In genomic region chr15:82880704-82881103, GRCh38 we compare ENCODE assay signal across 21 cellular contexts.
DNase-seq lines count a peak whose midpoint lies in the region; ATAC-seq and TF ChIP-seq lines count a peak whose summit lies in the region.
"Had no signal": no experiment of that assay in that cellular context is flagged by ENCODE, and none has a peak within 500 bp of the region (broad histone marks: within the 10 kb centered on the region; RNA-seq: fewer than 3 reads in every experiment).

No MANE protein-coding gene starts in this region.

- WGBS in mesenchymal stem cell, result 74% methylated on average over 5 of the region's 6 CpGs
- WGBS in mammary epithelial cell (ENCODE audit: low coverage, missing lambda C conversion rate), result 84% methylated on average over 6 of the region's 6 CpGs

- no peak overlapping the region for H3K23ac ChIP-seq in mesenchymal stem cell (ENCODE audit: low read length in 2 of 2)

- no TSS peak for BruUV-seq in mammary epithelial cell (replicated peaks; lab: Mats Ljungman, UMichigan)

- no peaks in the 10 kb centered on the region for H3K36me3 ChIP-seq in RWPE2 (ENCODE audit: low read depth)
- H3K36me3 ChIP-seq in mesenchymal stem cell (ENCODE audit: control insufficient read depth in 1 of 2, insufficient read depth in 2 of 2, low read depth in 1 of 2, low read length in 2 of 2), result no peaks in the 10 kb centered on the region
- H3K36me3 ChIP-seq in skeletal muscle tissue (ENCODE audit: control insufficient read depth in 3 of 3, insufficient read depth in 3 of 3, low read length in 3 of 3), result no peaks in the 10 kb centered on the region
- no peaks in the 10 kb centered on the region for H3K36me3 ChIP-seq in vagina
- H3K36me3 ChIP-seq in mammary epithelial cell (ENCODE audit: insufficient read depth, low read length), result no peaks in the 10 kb centered on the region
- H3K36me3 ChIP-seq: SJSA1 had no signal

- H3K79me1 ChIP-seq in mesenchymal stem cell (replicated peaks; ENCODE audit: low read length, poor library complexity, severe bottlenecking), result no peaks in the 10 kb centered on the region

- no peak overlapping the region for H3K4ac ChIP-seq in mesenchymal stem cell (ENCODE audit: low read depth in 1 of 2, low read length in 2 of 2)

- TF ChIP-seq CTCF in RWPE2 (IDR thresholded peaks at IDR 0.05; ENCODE audit: poor library complexity, severe bottlenecking) (no peak), vagina (IDR thresholded peaks at IDR 0.05) (no peak), mammary epithelial cell (conservative IDR thresholded peaks at IDR 0.05 in 1 of 2, IDR thresholded peaks at IDR 0.05 in 1 of 2; ENCODE audit: extremely low read depth in 1 of 2, insufficient read depth in 1 of 2, low read depth in 1 of 2, low read length in 2 of 2) (no peak)

- H2BK120ac ChIP-seq in mesenchymal stem cell (ENCODE audit: low read depth, low read length), result no peak overlapping the region

- no peak overlapping the region for H3K14ac ChIP-seq in mesenchymal stem cell (ENCODE audit: low read length in 2 of 2)

- H3K9me3 ChIP-seq in RWPE2 (ENCODE audit: severe bottlenecking), result no peaks in the 10 kb centered on the region
- no peaks in the 10 kb centered on the region for H3K9me3 ChIP-seq in mesenchymal stem cell (ENCODE audit: control insufficient read depth, low read length)
- H3K9me3 ChIP-seq in skeletal muscle tissue (ENCODE audit: control insufficient read depth in 3 of 3, low read length in 3 of 3), result no peaks in the 10 kb centered on the region
- H3K9me3 ChIP-seq in vagina, result no peaks in the 10 kb centered on the region
- H3K9me3 ChIP-seq in mammary epithelial cell (replicated peaks; ENCODE audit: insufficient read depth, low read length), result no peaks in the 10 kb centered on the region
- H3K9me3 ChIP-seq: SJSA1 had no signal

- H3K4me1 ChIP-seq in RWPE2 (ENCODE audit: insufficient read depth, poor library complexity, severe bottlenecking) (no peaks in the 10 kb centered on the region), mesenchymal stem cell (ENCODE audit: control insufficient read depth, insufficient read depth, low read depth, low read length) (peaks cover 2% of the 10 kb centered on the region), skeletal muscle tissue (ENCODE audit: control insufficient read depth in 3 of 3, insufficient read depth in 3 of 3, low read length in 3 of 3) (peaks cover 20 to 35% (median 28%) of the 10 kb centered on the region in 3 donors), vagina (no peaks in the 10 kb centered on the region), mammary epithelial cell (ENCODE audit: insufficient read depth, low read length) (peaks cover 4% of the 10 kb centered on the region)
- H3K4me1 ChIP-seq: SJSA1 had no signal

- peak; percentile 40; the same call in 1 of the 3 replicates for ATAC-seq in RWPE2 (ENCODE audit: low read depth)
- no peak for ATAC-seq in HG02884 (IDR thresholded peaks at IDR 0.05; ENCODE audit: unreplicated experiment)

- H3K9ac ChIP-seq in mesenchymal stem cell (ENCODE audit: low read length) (no peak overlapping the region), skeletal muscle tissue (ENCODE audit: low read depth in 1 of 3, low read length in 3 of 3) (peak overlapping the region in 2 of 3 donors; percentile 33 to 50), mammary epithelial cell (ENCODE audit: insufficient read depth, low read length) (no peak overlapping the region)

- H3K18ac ChIP-seq in mesenchymal stem cell (ENCODE audit: low read depth in 1 of 2, low read length in 2 of 2), result no peak overlapping the region

- in situ Hi-C loops in Caki2 (cut with HindIII; ENCODE audit: low pct_unique_long_range_greater_than_20kb, low sequenced_read_pairs) (no loop called here), mammary epithelial cell (cut with MboI; ENCODE audit: low sequenced_read_pairs in 2 of 2) (no loop called here)

- no peak overlapping the region for H2BK5ac ChIP-seq in mesenchymal stem cell (ENCODE audit: low read depth, low read length, poor library complexity, severe bottlenecking)

- intact Hi-C loops in vagina (cut with DNase I), result no loop called here
- intact Hi-C loops in mammary epithelial cell (cut with micrococcal nuclease), result no loop called here

- DNase-seq in Caki2 (ENCODE audit: low read depth) (peak; percentile 17), RWPE2 (ENCODE audit: low spot score) (no peak), mesenchymal stem cell (no peak), vagina (ENCODE audit: extremely low spot score in 2 of 2) (no peak), mammary epithelial cell (no peak)
- DNase-seq: CD4-positive, CD25-positive, alpha-beta regulatory T cell; DMS53; HCEC 1CT; Karpas-422; NCI-H1092; NCI-H1436; NCI-H187 treated with DMSO at 0.1 percent for 48 hours; NCI-H446; NCI-H526; NCI-H82; NK-92 treated with Interleukin-12 subunit alpha and Interleukin-12 subunit beta, amount 100 ng/mL, for 24 hours; PC-9; Right ventricle myocardium superior had no signal

- H2AK5ac ChIP-seq in mesenchymal stem cell (ENCODE audit: low read length, severe bottlenecking), result no peak overlapping the region

- H4K91ac ChIP-seq in mesenchymal stem cell (ENCODE audit: low read length), result no peak overlapping the region

- H3K79me2 ChIP-seq in mammary epithelial cell (ENCODE audit: insufficient read depth, low read length), result no peaks in the 10 kb centered on the region

- H3K4me2 ChIP-seq in mesenchymal stem cell (ENCODE audit: low read length, poor library complexity, severe bottlenecking) (no peak overlapping the region), mammary epithelial cell (ENCODE audit: insufficient read depth, low read depth, low read length) (no peak overlapping the region)
- H3K4me2 ChIP-seq: PC-9 had no signal

- CTCF ChIA-PET in mammary epithelial cell (lab: Charles Lee; ENCODE audit: low non-redundant PET), result no interaction called here

- no peaks in the 10 kb centered on the region for H4K20me1 ChIP-seq in mammary epithelial cell (ENCODE audit: insufficient read depth, low read length)

- no peak for TF ChIP-seq POLR2A in vagina (IDR thresholded peaks at IDR 0.05)

- no peaks in the 10 kb centered on the region for H3K27me3 ChIP-seq in RWPE2 (ENCODE audit: insufficient read depth, poor library complexity, severe bottlenecking)
- peaks cover 0 to 9% of the 10 kb centered on the region in 2 experiments for H3K27me3 ChIP-seq in mesenchymal stem cell (ENCODE audit: control insufficient read depth in 1 of 2, insufficient read depth in 1 of 2, low read length in 2 of 2)
- no peaks in the 10 kb centered on the region for H3K27me3 ChIP-seq in skeletal muscle tissue (ENCODE audit: control insufficient read depth in 3 of 3, insufficient read depth in 3 of 3, low read length in 3 of 3)
- H3K27me3 ChIP-seq in vagina, result no peaks in the 10 kb centered on the region
- H3K27me3 ChIP-seq in mammary epithelial cell (ENCODE audit: insufficient read depth, low read length), result no peaks in the 10 kb centered on the region
- H3K27me3 ChIP-seq: SJSA1 had no signal

- no peak overlapping the region for H2BK12ac ChIP-seq in mesenchymal stem cell (ENCODE audit: low read length in 2 of 2)

- H2AFZ ChIP-seq in mesenchymal stem cell (ENCODE audit: low read depth, low read length), result no peak overlapping the region
- no peak overlapping the region for H2AFZ ChIP-seq in mammary epithelial cell (ENCODE audit: low read depth, low read length)
- H2AFZ ChIP-seq: PC-9 had no signal

- dilution Hi-C loops in mammary epithelial cell (cut with HindIII; ENCODE audit: low sequenced_read_pairs), result loop anchor here (5.0 kb wide), 1 partner anchor 33 kb away; no protein-coding TSS in a partner anchor

- H3K4me3 ChIP-seq in RWPE2 (ENCODE audit: severe bottlenecking), result no peak overlapping the region
- H3K4me3 ChIP-seq in mesenchymal stem cell (ENCODE audit: insufficient read depth in 1 of 2, low read depth in 1 of 2, low read length in 2 of 2), result no peak overlapping the region
- no peak overlapping the region for H3K4me3 ChIP-seq in skeletal muscle tissue (ENCODE audit: low read length in 3 of 3)
- no peak overlapping the region for H3K4me3 ChIP-seq in vagina
- no peak overlapping the region for H3K4me3 ChIP-seq in mammary epithelial cell (replicated peaks in 1 of 3; ENCODE audit: insufficient read depth in 1 of 3, low read depth in 2 of 3, low read length in 3 of 3)
- H3K4me3 ChIP-seq: PC-9, SJSA1 had no signal

- H3K27ac ChIP-seq in RWPE2 (ENCODE audit: poor library complexity, severe bottlenecking) (no peak overlapping the region), mesenchymal stem cell (ENCODE audit: low read length, poor library complexity, severe bottlenecking) (no peak overlapping the region), skeletal muscle tissue (ENCODE audit: low read depth, low read length) (peak overlapping the region; percentile 38), vagina (no peak overlapping the region), mammary epithelial cell (ENCODE audit: insufficient read depth, low read depth, low read length) (no peak overlapping the region)
- H3K27ac ChIP-seq: PC-9, SJSA1 had no signal

- no peak overlapping the region for H2BK15ac ChIP-seq in mesenchymal stem cell (ENCODE audit: low read depth, poor library complexity, severe bottlenecking)

- peak overlapping the region; percentile 24 for H4K8ac ChIP-seq in mesenchymal stem cell (ENCODE audit: low read length)

Comparison
In these comparisons a context has a peak if more than half of its experiments do, and no peak if none do; other contexts are left out.
1. H3K9ac ChIP-seq: peak in skeletal muscle tissue (2 of 3); none in mesenchymal stem cell (single experiment) and mammary epithelial cell (single experiment).